Comparison of ENCODE assay signal across 8 cellular contexts in genomic region chr4:87975466-87975865, GRCh38. TPM values are rescaled to one million over a fixed set of nuclear protein-coding genes. Genes with fewer than 3 reads are reported as not detected.
A peak's percentile ranks its signal among the peaks of the same experiment; 100 is the strongest.
DNase-seq lines count a peak whose midpoint lies in the region; ATAC-seq and TF ChIP-seq lines count a peak whose summit lies in the region.

Gene SPP1 (plus strand): TSS chr4:87975714. CDS start chr4:87976896, 1,182 bp downstream.

- intact Hi-C loops in left cardiac atrium (cut with DNase I) (loop anchor here in 1 of 2 donors (2.0 to 10.0 kb wide), 3 partner anchors 61 to 293 kb away; no protein-coding TSS in a partner anchor), Right ventricle myocardium superior (cut with DNase I) (loop anchor here (10.0 kb wide), 2 partner anchors 301 to 601 kb away; no protein-coding TSS in a partner anchor)
- intact Hi-C loops in dendritic cell treated with granulocyte-macrophage colony-stimulating factor and Interleukin-4, amounts not matched to agents 40 ng/mL and 50 ng/mL, for 4 days (cut with micrococcal nuclease), result no loop called here
- intact Hi-C loops in naive thymus-derived CD4-positive, alpha-beta T cell (cut with micrococcal nuclease), result no loop called here

- H3K27me3 ChIP-seq in RWPE2 (ENCODE audit: insufficient read depth, poor library complexity, severe bottlenecking), result no peaks in the 10 kb centered on the region
- H3K27me3 ChIP-seq in naive thymus-derived CD4-positive, alpha-beta T cell (ENCODE audit: control insufficient read depth in 2 of 2, insufficient read depth in 2 of 2, low read length in 2 of 2), result peaks cover 0 to 2% of the 10 kb centered on the region in 2 donors

- H3K9me3 ChIP-seq in RWPE2 (ENCODE audit: severe bottlenecking), result no peaks in the 10 kb centered on the region
- H3K9me3 ChIP-seq in naive thymus-derived CD4-positive, alpha-beta T cell (ENCODE audit: control insufficient read depth in 2 of 3, low read length in 3 of 3), result no peaks in the 10 kb centered on the region

- H3K4me1 ChIP-seq in RWPE2 (ENCODE audit: insufficient read depth, poor library complexity, severe bottlenecking), result peaks cover 17% of the 10 kb centered on the region
- peaks cover 5 to 7% of the 10 kb centered on the region in 2 donors for H3K4me1 ChIP-seq in naive thymus-derived CD4-positive, alpha-beta T cell (ENCODE audit: control insufficient read depth in 2 of 2, insufficient read depth in 2 of 2, low read length in 2 of 2)

- H3K27me3 Mint-ChIP-seq in dendritic cell treated with granulocyte-macrophage colony-stimulating factor and Interleukin-4, amounts not matched to agents 40 ng/mL and 50 ng/mL, for 4 days, result peaks cover 21% of the 10 kb centered on the region
- H3K27me3 Mint-ChIP-seq in naive thymus-derived CD4-positive, alpha-beta T cell, result peaks cover 40 to 62% (median 57%) of the 10 kb centered on the region in 5 donors

- DNase-seq in left cardiac atrium (no peak), Right ventricle myocardium superior (no peak), RWPE2 (ENCODE audit: low spot score) (no peak), NCI-H187 (lab: John Stamatoyannopoulos, UW) (no peak), NCI-H1092 treated with DMSO at 0.1 percent for 48 hours (lab: John Stamatoyannopoulos, UW) (no peak)
- DNase-seq in naive thymus-derived CD4-positive, alpha-beta T cell, result peak in 4 of 9 donors; percentile 2 to 27 (median 6)

- H3K9me3 Mint-ChIP-seq in dendritic cell treated with granulocyte-macrophage colony-stimulating factor and Interleukin-4, amounts not matched to agents 40 ng/mL and 50 ng/mL, for 4 days, result no peaks in the 10 kb centered on the region
- H3K9me3 Mint-ChIP-seq in naive thymus-derived CD4-positive, alpha-beta T cell, result no peaks in the 10 kb centered on the region

- peak within 1 kb of the TSS; percentile 52 for H3K4me3 Mint-ChIP-seq in dendritic cell treated with granulocyte-macrophage colony-stimulating factor and Interleukin-4, amounts not matched to agents 40 ng/mL and 50 ng/mL, for 4 days
- H3K4me3 Mint-ChIP-seq in naive thymus-derived CD4-positive, alpha-beta T cell, result peak within 1 kb of the TSS in 7 of 10 donors; percentile 4 to 68 (median 34)

- H3K4me3 ChIP-seq in RWPE2 (ENCODE audit: severe bottlenecking), result no peak within 1 kb of the TSS
- H3K4me3 ChIP-seq in naive thymus-derived CD4-positive, alpha-beta T cell (ENCODE audit: low read length), result no peak within 1 kb of the TSS

- H3K4me1 Mint-ChIP-seq in dendritic cell treated with granulocyte-macrophage colony-stimulating factor and Interleukin-4, amounts not matched to agents 40 ng/mL and 50 ng/mL, for 4 days (ENCODE audit: low read depth), result peaks cover 7% of the 10 kb centered on the region
- peaks cover 0 to 14% (median 6%) of the 10 kb centered on the region in 7 donors for H3K4me1 Mint-ChIP-seq in naive thymus-derived CD4-positive, alpha-beta T cell

- no peaks in the 10 kb centered on the region for H3K36me3 ChIP-seq in RWPE2 (ENCODE audit: low read depth)
- H3K36me3 ChIP-seq in naive thymus-derived CD4-positive, alpha-beta T cell (ENCODE audit: control insufficient read depth in 2 of 3, insufficient read depth in 3 of 3, low read length in 3 of 3), result no peaks in the 10 kb centered on the region

- H3K27ac Mint-ChIP-seq in dendritic cell treated with granulocyte-macrophage colony-stimulating factor and Interleukin-4, amounts not matched to agents 40 ng/mL and 50 ng/mL, for 4 days, result no peak within 1 kb of the TSS
- H3K27ac Mint-ChIP-seq in naive thymus-derived CD4-positive, alpha-beta T cell, result peak within 1 kb of the TSS in 1 of 9 donors; percentile 37

- POLR2A ChIA-PET in naive thymus-derived CD4-positive, alpha-beta T cell (lab: Charles Lee), result no interaction called here

- peak within 1 kb of the TSS; percentile 50 for H3K27ac ChIP-seq in RWPE2 (ENCODE audit: poor library complexity, severe bottlenecking)
- no peak within 1 kb of the TSS for H3K27ac ChIP-seq in naive thymus-derived CD4-positive, alpha-beta T cell (ENCODE audit: low read depth, low read length)

- CTCF ChIA-PET in naive thymus-derived CD4-positive, alpha-beta T cell (lab: Charles Lee), result no interaction called here

- no peaks in the 10 kb centered on the region for H3K36me3 Mint-ChIP-seq in dendritic cell treated with granulocyte-macrophage colony-stimulating factor and Interleukin-4, amounts not matched to agents 40 ng/mL and 50 ng/mL, for 4 days (ENCODE audit: low read depth)
- no peaks in the 10 kb centered on the region for H3K36me3 Mint-ChIP-seq in naive thymus-derived CD4-positive, alpha-beta T cell

- TF ChIP-seq CTCF in RWPE2 (IDR thresholded peaks at IDR 0.05; ENCODE audit: poor library complexity, severe bottlenecking), result no peak

- ATAC-seq in left cardiac atrium (peak in 1 of 2 donors; percentile 38), Right ventricle myocardium superior (ENCODE audit: poor library complexity) (no peak), HG03103 (IDR thresholded peaks at IDR 0.05; ENCODE audit: low read depth, unreplicated experiment) (peak; percentile 50), RWPE2 (ENCODE audit: low read depth) (no peak)
- ATAC-seq in naive thymus-derived CD4-positive, alpha-beta T cell, result peak; percentile 60

RNA-seq across cellular contexts. Expression of gene SPP1, which starts in this region (rescaled TPM):
- total RNA-seq in left cardiac atrium (10 to 100 TPM; 11.5 to 88.4 TPM), Right ventricle myocardium superior (5.6 TPM)
- total RNA-seq in naive thymus-derived CD4-positive, alpha-beta T cell, result 10 to 100 TPM in 2 of 5 experiments, 1 to 10 TPM in 1, not detected in 2; 1.6 to 28.5 (median 21.6) TPM
- polyA plus RNA-seq in naive thymus-derived CD4-positive, alpha-beta T cell, result not detected

Comparison
In these comparisons a context has a peak if more than half of its experiments do, and no peak if none do; other contexts are left out.
1. ATAC-seq: peak in HG03103 (single experiment) and naive thymus-derived CD4-positive, alpha-beta T cell (single experiment); none in Right ventricle myocardium superior (single experiment) and RWPE2 (single experiment).